In the genomic region with DNA sequence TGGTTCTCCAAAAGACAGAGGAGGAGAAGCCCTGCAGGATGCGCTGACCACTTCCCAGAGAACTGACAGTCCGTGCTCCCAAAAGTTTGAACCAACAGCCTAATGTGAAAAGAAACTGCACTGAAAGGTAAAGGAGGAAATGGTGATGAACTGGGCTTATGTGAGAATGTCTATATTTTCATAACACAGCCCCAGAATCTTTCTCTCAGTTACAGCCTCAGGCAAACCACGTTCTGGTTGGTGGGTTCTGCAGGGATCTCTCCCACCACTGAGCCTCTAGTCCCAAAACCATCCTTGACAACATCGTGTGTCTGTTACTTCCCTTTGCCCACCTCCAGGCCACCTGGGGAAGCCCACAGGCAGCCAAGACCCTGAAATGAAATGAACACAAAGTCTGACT, we compare ENCODE assay signal across 10 cellular contexts. TPM values are rescaled to one million over a fixed set of nuclear protein-coding genes. Genes with fewer than 3 reads are reported as not detected.
DNase-seq lines count a peak whose midpoint lies in the region; ATAC-seq, FAIRE-seq and TF ChIP-seq lines count a peak whose summit lies in the region.
"Had no signal": no experiment of that assay in that cellular context is flagged by ENCODE, and none has a peak within 500 bp of the region (broad histone marks: within the 10 kb centered on the region; RNA-seq: fewer than 3 reads in every experiment).

No MANE protein-coding gene starts in this region.

- no peak overlapping the region for H3K4me3 Mint-ChIP-seq in activated naive CD4-positive, alpha-beta T cell treated with anti-CD3 and anti-CD28 coated beads, Interleukin-2, amount 10 ng/mL, durations not matched to agents 7 days and 5 days

- ATAC-seq in HepG2 (no peak), right lobe of liver (no peak), HG03342 (IDR thresholded peaks at IDR 0.05; ENCODE audit: unreplicated experiment) (peak; percentile 23), GM19324 (IDR thresholded peaks at IDR 0.05; ENCODE audit: low FRiP score, unreplicated experiment) (no peak)

- POLR2A ChIA-PET in HepG2 (lab: Yijun Ruan, JAX) = no interaction called here

- peaks cover 17% of the 10 kb centered on the region for H3K27me3 Mint-ChIP-seq in activated naive CD4-positive, alpha-beta T cell treated with anti-CD3 and anti-CD28 coated beads, Interleukin-2, amount 10 ng/mL, durations not matched to agents 7 days and 5 days

- dilution Hi-C loops in keratinocyte (cut with MboI; ENCODE audit: extremely low pct_ligation_motif_present, low sequenced_read_pairs) = no loop called here

- no peak for TF ChIP-seq RAD21 in HepG2 (CRISPR knock-in tag; IDR thresholded peaks at IDR 0.05)

- H3K36me3 Mint-ChIP-seq in activated naive CD4-positive, alpha-beta T cell treated with anti-CD3 and anti-CD28 coated beads, Interleukin-2, amount 10 ng/mL, durations not matched to agents 7 days and 5 days = no peaks in the 10 kb centered on the region

- H3K4me3 ChIP-seq in HepG2 (replicated peaks in 1 of 3; ENCODE audit: insufficient read depth in 1 of 3, low read depth in 2 of 3, low read length in 3 of 3) (no peak overlapping the region), right lobe of liver (no peak overlapping the region), keratinocyte (ENCODE audit: control insufficient read depth in 2 of 3, extremely low read depth in 1 of 3, insufficient read depth in 2 of 3, low read depth in 1 of 3, low read length in 3 of 3) (no peak overlapping the region)
- H3K4me3 ChIP-seq: PC-9 had no signal

- H3K9ac ChIP-seq in HepG2 (ENCODE audit: insufficient read depth, low read depth, low read length) (no peak overlapping the region), keratinocyte (ENCODE audit: control insufficient read depth, extremely low read depth, insufficient read depth, low read length) (no peak overlapping the region)

- DNase-seq in HepG2 (ENCODE audit: low spot score) (no peak), right lobe of liver (no peak), keratinocyte (ENCODE audit: low read depth, low spot score) (no peak), NCI-H345 treated with DMSO at 0.1 percent for 48 hours (lab: John Stamatoyannopoulos, UW; ENCODE audit: unreplicated experiment) (no peak)
- no peak for DNase-seq in stimulated activated CD4-positive, alpha-beta T cell treated with anti-CD3 and anti-CD28 coated beads, Interleukin-4, amount 100 ng/mL, for 4 hours
- no peak for DNase-seq in activated naive CD4-positive, alpha-beta T cell treated with anti-CD3 and anti-CD28 coated beads, Interleukin-2, amount 10 ng/mL, durations not matched to agents 7 days and 5 days
- DNase-seq: effector memory CD4-positive, alpha-beta T cell; PC-9 had no signal

- H3K4me1 ChIP-seq in HepG2 (ENCODE audit: insufficient read depth, low read length) = no peaks in the 10 kb centered on the region
- peaks cover 0 to 3% (median 0%) of the 10 kb centered on the region in 4 donors for H3K4me1 ChIP-seq in right lobe of liver
- peaks cover 36% of the 10 kb centered on the region for H3K4me1 ChIP-seq in keratinocyte (ENCODE audit: control insufficient read depth, extremely low read depth, insufficient read depth, low read length)

- no peak for FAIRE-seq in HepG2 (lab: Jason Lieb, UNC)
- peak; percentile 9 for FAIRE-seq in keratinocyte (lab: Jason Lieb, UNC)

- TF ChIP-seq EP300 in HepG2 (IDR thresholded peaks at IDR 0.05; ENCODE audit: low read depth in 2 of 2, low read length in 2 of 2) = no peak
- TF ChIP-seq EP300 in HepG2 (CRISPR knock-in tag; IDR thresholded peaks at IDR 0.05; ENCODE audit: borderline replicate concordance) = no peak

- peaks cover 3% of the 10 kb centered on the region in 2 experiments; a peak in 3 of 5 replicates for H3K36me3 ChIP-seq in HepG2 (replicated peaks in 1 of 2; ENCODE audit: control insufficient read depth in 1 of 2, insufficient read depth in 2 of 2, low read length in 2 of 2)
- H3K36me3 ChIP-seq in right lobe of liver = no peaks in the 10 kb centered on the region
- peaks cover 22 to 43% of the 10 kb centered on the region in 2 experiments for H3K36me3 ChIP-seq in keratinocyte (ENCODE audit: control insufficient read depth in 2 of 2, extremely low read depth in 1 of 2, insufficient read depth in 2 of 2, low read length in 2 of 2)

- 61% methylated on average over 4 of the region's 4 CpGs for WGBS in HepG2 (ENCODE audit: low lambda C conversion rate)
- WGBS in right lobe of liver (ENCODE audit: insufficient coverage, low coverage, low lambda C conversion rate, missing lambda C conversion rate) = 69% methylated on average over 4 of the region's 4 CpGs

- H3K4me1 Mint-ChIP-seq in activated naive CD4-positive, alpha-beta T cell treated with anti-CD3 and anti-CD28 coated beads, Interleukin-2, amount 10 ng/mL, durations not matched to agents 7 days and 5 days = peaks cover 10% of the 10 kb centered on the region

- in situ Hi-C loops in HepG2 (cut with HindIII; ENCODE audit: extremely low pct_ligation_motif_present, low pct_unique_long_range_greater_than_20kb) = no loop called here

- no peaks in the 10 kb centered on the region for H3K9me3 Mint-ChIP-seq in activated naive CD4-positive, alpha-beta T cell treated with anti-CD3 and anti-CD28 coated beads, Interleukin-2, amount 10 ng/mL, durations not matched to agents 7 days and 5 days

- H3K9me3 ChIP-seq in HepG2 (ENCODE audit: low read length) (no peaks in the 10 kb centered on the region), right lobe of liver (no peaks in the 10 kb centered on the region), keratinocyte (ENCODE audit: control insufficient read depth, low read depth, low read length) (no peaks in the 10 kb centered on the region)

- intact Hi-C loops in HepG2 (cut with micrococcal nuclease; ENCODE audit: unreplicated experiment) = no loop called here
- intact Hi-C loops in right lobe of liver (cut with DNase I) = loop anchor here in 1 of 2 donors (10.0 kb wide), 1 partner anchor 72 kb away; no protein-coding TSS in a partner anchor

- H2AFZ ChIP-seq in HepG2 (ENCODE audit: low read length) (no peak overlapping the region), keratinocyte (ENCODE audit: control insufficient read depth, low read length) (no peak overlapping the region)
- H2AFZ ChIP-seq: PC-9 had no signal

- CTCF ChIA-PET in HepG2 (lab: Yijun Ruan, JAX; ENCODE audit: low intra/inter-chr PET ratio, low total read pairs) = no interaction called here
- CTCF ChIA-PET in activated naive CD4-positive, alpha-beta T cell treated with anti-CD3 and anti-CD28 coated beads, Interleukin-2, amount 10 ng/mL, durations not matched to agents 7 days and 5 days (lab: Charles Lee) = interaction anchor here (0.9 to 6.7 kb wide), 3 partner anchors 10 to 81 kb away, joined by 3 to 120 read pairs (median 5); no protein-coding TSS in a partner anchor

- BruUV-seq in HepG2 (replicated peaks; lab: Mats Ljungman, UMichigan) = TSS peak; percentile 85

- no peak overlapping the region for H3K27ac Mint-ChIP-seq in activated naive CD4-positive, alpha-beta T cell treated with anti-CD3 and anti-CD28 coated beads, Interleukin-2, amount 10 ng/mL, durations not matched to agents 7 days and 5 days

- H4K20me1 ChIP-seq in HepG2 (ENCODE audit: insufficient read depth, low read length) (no peaks in the 10 kb centered on the region), keratinocyte (ENCODE audit: control insufficient read depth, extremely low read depth, insufficient read depth, low read length) (no peaks in the 10 kb centered on the region)

- H3K27me3 ChIP-seq in HepG2 (ENCODE audit: control insufficient read depth in 1 of 2, insufficient read depth in 2 of 2, low read length in 2 of 2) (no peaks in the 10 kb centered on the region), right lobe of liver (no peaks in the 10 kb centered on the region), keratinocyte (ENCODE audit: control insufficient read depth, extremely low read depth, insufficient read depth, low read length) (no peaks in the 10 kb centered on the region)

- no peaks in the 10 kb centered on the region for H3K79me2 ChIP-seq in HepG2 (ENCODE audit: insufficient read depth, low read length)
- no peaks in the 10 kb centered on the region for H3K79me2 ChIP-seq in keratinocyte (ENCODE audit: control insufficient read depth, insufficient read depth, low read length)

- no peak overlapping the region for H3K4me2 ChIP-seq in HepG2 (ENCODE audit: low read depth, low read length)
- no peak overlapping the region for H3K4me2 ChIP-seq in keratinocyte (ENCODE audit: control insufficient read depth, extremely low read depth, insufficient read depth, low read depth, low read length)
- H3K4me2 ChIP-seq: PC-9 had no signal

- TF ChIP-seq CTCF in HepG2 (CRISPR knock-in tag; IDR thresholded peaks at IDR 0.05) = no peak
- TF ChIP-seq CTCF in right lobe of liver (IDR thresholded peaks at IDR 0.05) = no peak
- TF ChIP-seq CTCF in keratinocyte (optimal IDR thresholded peaks at IDR 0.05 in 1 of 3, IDR thresholded peaks at IDR 0.05 in 1 of 3, conservative IDR thresholded peaks at IDR 0.05 in 1 of 3; ENCODE audit: extremely low read depth in 1 of 3, insufficient read depth in 2 of 3, low read length in 3 of 3) = no peak

- TF ChIP-seq POLR2A in HepG2 (IDR thresholded peaks at IDR 0.05; ENCODE audit: insufficient read depth in 1 of 2, low read depth in 2 of 2, low read length in 2 of 2) = no peak
- TF ChIP-seq POLR2A in right lobe of liver (IDR thresholded peaks at IDR 0.05) = no peak

- no peak overlapping the region for H3K27ac ChIP-seq in HepG2 (ENCODE audit: extremely low read length, insufficient read depth, low read length)
- no peak overlapping the region for H3K27ac ChIP-seq in right lobe of liver
- peak overlapping the region; percentile 32 for H3K27ac ChIP-seq in keratinocyte (ENCODE audit: control insufficient read depth, insufficient read depth, low read length)
- H3K27ac ChIP-seq: PC-9 had no signal

- peaks cover 3% of the 10 kb centered on the region for H3K9me1 ChIP-seq in keratinocyte (ENCODE audit: control insufficient read depth, extremely low read depth, insufficient read depth, low read length)

RNA-seq across cellular contexts. Expression of gene SPARC, which starts 23.9 kb away (rescaled TPM):
- 75.5 and 192 TPM in 2 replicates for total RNA-seq in HepG2 (2016; rRNA removed; fragmentation: Illumina TruSeq; extraction: Trizol)
- total RNA-seq in HepG2 (2016; cell fraction: cytosol; rRNA removed; fragmentation: Illumina TruSeq; extraction: Trizol; ENCODE audit: low read depth) = 9.1 and 9.9 TPM in 2 replicates
- total RNA-seq in HepG2 (2016; cell fraction: insoluble cytoplasmic fraction; rRNA removed; fragmentation: Illumina TruSeq; extraction: Trizol) = 71.7 and 190 TPM in 2 replicates
- 37.6 and 38.8 TPM in 2 replicates for total RNA-seq in HepG2 (2016; cell fraction: membrane; rRNA removed; fragmentation: Illumina TruSeq; extraction: Trizol)
- 149 and 175 TPM in 2 replicates for total RNA-seq in HepG2 (2016; cell fraction: nucleus; rRNA removed; fragmentation: Illumina TruSeq; extraction: Trizol)
- 65.0 and 76.7 TPM in 2 replicates for polyA plus RNA-seq in HepG2 (2011; rRNA removed)
- polyA plus RNA-seq in HepG2 (2011; cell fraction: cytosol; rRNA removed) = 54.8 and 70.7 TPM in 2 replicates
- 37.4 and 43.1 TPM in 2 replicates for polyA plus RNA-seq in HepG2 (2011; cell fraction: nucleus; rRNA removed)
- polyA plus RNA-seq in HepG2 (2012) = 35.8 and 37.1 TPM in 2 replicates
- polyA plus RNA-seq in HepG2 (2016; cell fraction: cytosol; fragmentation: Illumina TruSeq; extraction: Trizol; ENCODE audit: low read depth) = 23.5 and 31.8 TPM in 2 replicates
- 109 and 123 TPM in 2 replicates for polyA plus RNA-seq in HepG2 (2016; cell fraction: insoluble cytoplasmic fraction; fragmentation: Illumina TruSeq; extraction: Trizol; ENCODE audit: low read depth)
- 43.6 and 45.2 TPM in 2 replicates for polyA plus RNA-seq in HepG2 (2016; cell fraction: membrane; fragmentation: Illumina TruSeq; extraction: Trizol; ENCODE audit: low read depth)
- polyA plus RNA-seq in HepG2 (2016; cell fraction: nucleus; fragmentation: Illumina TruSeq; extraction: Trizol; ENCODE audit: insufficient read depth, low read depth) = 354 and 386 TPM in 2 replicates
- polyA minus RNA-seq in HepG2 (2011; rRNA and poly(A)+ RNA removed; ENCODE audit: low replicate concordance) = 64.6 TPM in 1 of 2 replicates, not detected in the other
- polyA minus RNA-seq in HepG2 (2011; cell fraction: cytosol; rRNA and poly(A)+ RNA removed) = 30.4 and 42.5 TPM in 2 replicates
- polyA minus RNA-seq in HepG2 (2011; cell fraction: nucleus; rRNA and poly(A)+ RNA removed) = 9.7 and 14.0 TPM in 2 replicates
- 100 to 1,000 TPM in 4 of 6 experiments, 10 to 100 TPM in 2; 62.2 to 277 (median 109) TPM for total RNA-seq in right lobe of liver
- 289 to 702 TPM (median 397 TPM) in 3 replicates for polyA plus RNA-seq in keratinocyte
- 35.6 TPM for polyA plus RNA-seq in keratinocyte (2011; ENCODE audit: low read depth)
- 237 and 295 TPM in 2 replicates for polyA plus RNA-seq in keratinocyte (2011; cell fraction: cytosol; rRNA removed)
- polyA plus RNA-seq in keratinocyte (2011; cell fraction: nucleus; rRNA removed) = 536 and 559 TPM in 2 replicates
- polyA plus RNA-seq in keratinocyte (2012; ENCODE audit: low replicate concordance) = 21.7 and 645 TPM in 2 replicates
- 352 to 681 TPM (median 403 TPM) in 3 replicates for polyA minus RNA-seq in keratinocyte
- polyA minus RNA-seq in keratinocyte (2011; cell fraction: cytosol; rRNA and poly(A)+ RNA removed) = 226 TPM
- polyA minus RNA-seq in keratinocyte (2011; cell fraction: nucleus; rRNA and poly(A)+ RNA removed) = 248 and 370 TPM in 2 replicates
